Comparison of ENCODE assay signal across 25 cellular contexts in the genomic region with DNA sequence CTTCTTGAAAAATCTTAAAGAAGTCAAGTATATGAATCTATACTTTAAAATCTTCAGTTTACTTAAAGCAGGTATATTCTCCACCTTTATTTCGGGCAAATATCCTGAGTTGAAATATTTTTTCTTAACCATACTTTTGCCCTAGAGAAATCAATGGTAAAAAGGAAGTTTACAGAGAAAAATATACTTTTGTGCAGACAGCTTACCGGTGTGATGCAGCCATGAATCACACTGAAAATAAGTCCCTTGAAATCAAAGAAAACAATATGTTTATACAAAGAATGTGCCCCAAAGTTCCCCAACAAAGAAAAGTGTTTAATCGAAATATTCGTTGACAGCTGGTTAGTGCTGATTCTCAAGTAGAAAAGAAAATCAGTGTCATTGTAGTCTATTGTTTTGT.
"Had no signal": no experiment of that assay in that cellular context is flagged by ENCODE, and none has a peak within 500 bp of the region (broad histone marks: within the 10 kb centered on the region; RNA-seq: fewer than 3 reads in every experiment).

No MANE protein-coding gene starts in this region.

- H3K36me3 ChIP-seq: brain microvascular endothelial cell, cardiac muscle cell had no signal

- FAIRE-seq: K562, TTC549 had no signal

- DNase-seq: activated B cell treated with CpG ODN at 0.5 μM for 24 hours; activated CD4-positive, alpha-beta T cell treated with anti-CD3 and anti-CD28 coated beads for 1 hour; activated CD4-positive, alpha-beta T cell treated with anti-CD3 and anti-CD28 coated beads, Interleukin-2, amount 10 ng/mL, durations not matched to agents 24 days and 14 days; activated CD4-positive, alpha-beta T cell treated with anti-CD3 and anti-CD28 coated beads, Interleukin-2, amount 50 U/mL, for 48 hours; activated CD8-positive, alpha-beta memory T cell treated with anti-CD3 and anti-CD28 coated beads, Interleukin-2, amount 10 ng/mL, durations not matched to agents 7 days and 5 days; activated effector memory CD4-positive, alpha-beta T cell treated with Interleukin-2 at 50 U/mL for 16 hours; activated naive CD4-positive, alpha-beta T cell; activated T-cell treated with anti-CD3 and anti-CD28 coated beads, Interleukin-2, amount 50 U/mL, for 24 hours; aorta; brain microvascular endothelial cell; Karpas-422; NCI-H1092 treated with DMSO at 0.1 percent for 48 hours; NCI-H1417 treated with DMSO at 0.1 percent for 48 hours; NCI-H187; NCI-H2081; NCI-H510A treated with DMSO at 0.1 percent for 48 hours; NCI-H69; NK-92 treated with Interleukin-12 subunit alpha and Interleukin-12 subunit beta, amount 100 ng/mL, for 24 hours; SHP77 treated with DMSO at 0.1 percent for 48 hours; T-cell; T-helper 2 cell; T1000 had no signal

- ATAC-seq: activated CD8-positive, alpha-beta memory T cell treated with anti-CD3 and anti-CD28 coated beads, Interleukin-2, amount 10 ng/mL, durations not matched to agents 7 days and 5 days; K562; T-cell had no signal

- H3K27me3 ChIP-seq: brain microvascular endothelial cell, cardiac muscle cell had no signal

- H3K27ac ChIP-seq: brain microvascular endothelial cell, cardiac muscle cell had no signal

- H3K4me3 ChIP-seq: cardiac muscle cell, K562 had no signal
